Comparison of ENCODE assay signal across 9 cellular contexts in the genomic region with DNA sequence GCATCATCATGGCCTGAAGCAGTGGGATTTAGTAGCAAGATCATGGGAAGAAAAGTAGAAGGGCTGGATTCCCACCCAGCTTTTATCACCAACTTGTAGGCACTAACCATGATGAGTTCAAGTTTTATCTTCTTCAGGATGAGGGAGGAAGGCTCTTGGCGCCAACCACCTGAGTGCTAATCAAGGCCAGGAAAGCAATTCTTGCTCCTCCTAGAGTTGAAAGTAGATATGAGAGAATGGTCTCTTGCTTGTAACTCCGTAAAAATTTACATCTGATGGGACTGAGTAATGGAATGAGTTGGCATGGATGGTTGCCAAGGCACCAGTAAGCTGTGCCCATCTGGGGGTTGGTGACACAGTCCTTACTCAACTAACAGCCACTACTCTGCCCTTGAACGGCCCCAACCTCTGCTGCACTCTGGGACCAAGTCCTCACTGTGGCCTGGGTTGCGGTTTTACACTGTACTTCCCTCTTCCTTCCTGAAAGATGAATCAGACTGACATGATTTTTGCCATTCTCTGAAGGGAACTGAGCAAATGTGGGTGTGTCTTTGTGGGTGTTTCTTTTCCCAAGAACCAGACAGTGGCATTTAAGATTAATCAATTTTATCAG. TPM values are rescaled to one million over a fixed set of nuclear protein-coding genes. Genes with fewer than 3 reads are reported as not detected.
DNase-seq lines count a peak whose midpoint lies in the region; ATAC-seq and TF ChIP-seq lines count a peak whose summit lies in the region.
"Had no signal": no experiment of that assay in that cellular context is flagged by ENCODE, and none has a peak within 500 bp of the region (broad histone marks: within the 10 kb centered on the region; RNA-seq: fewer than 3 reads in every experiment).

No MANE protein-coding gene starts in this region.

- no TSS peak for BruUV-seq in mammary epithelial cell (replicated peaks; lab: Mats Ljungman, UMichigan)

- peak in 1 of 2 donors; percentile 22 for TF ChIP-seq CTCF in mammary epithelial cell (conservative IDR thresholded peaks at IDR 0.05 in 1 of 2, IDR thresholded peaks at IDR 0.05 in 1 of 2; ENCODE audit: extremely low read depth in 1 of 2, insufficient read depth in 1 of 2, low read depth in 1 of 2, low read length in 2 of 2)

- H3K27me3 ChIP-seq in mammary epithelial cell (ENCODE audit: insufficient read depth, low read length), result no peaks in the 10 kb centered on the region

- dilution Hi-C loops in mammary epithelial cell (cut with HindIII; ENCODE audit: low sequenced_read_pairs), result no loop called here

- CTCF ChIA-PET in mammary epithelial cell (lab: Charles Lee; ENCODE audit: low non-redundant PET), result no interaction called here

- ATAC-seq in SK-N-SH treated with all-trans-retinoic acid at 6 μM for 48 hours, result peak; percentile 99
- ATAC-seq in HG03095 (IDR thresholded peaks at IDR 0.05; ENCODE audit: unreplicated experiment), result no peak

- H3K79me2 ChIP-seq in mammary epithelial cell (ENCODE audit: insufficient read depth, low read length), result no peaks in the 10 kb centered on the region

- H3K9ac ChIP-seq in mammary epithelial cell (ENCODE audit: insufficient read depth, low read length), result no peak overlapping the region

- no peak overlapping the region for H3K4me3 ChIP-seq in mammary epithelial cell (replicated peaks in 1 of 3; ENCODE audit: insufficient read depth in 1 of 3, low read depth in 2 of 3, low read length in 3 of 3)
- H3K4me3 ChIP-seq: dorsolateral prefrontal cortex had no signal

- H3K27ac ChIP-seq in mammary epithelial cell (ENCODE audit: insufficient read depth, low read depth, low read length), result peak overlapping the region; percentile 14
- H3K27ac ChIP-seq: dorsolateral prefrontal cortex had no signal

- intact Hi-C loops in mammary epithelial cell (cut with micrococcal nuclease), result loop anchor here (5.0 kb wide), 1 partner anchor 40 kb away; a partner anchor contains a TSS
- intact Hi-C loops in posterior vena cava (cut with DNase I), result no loop called here

- no peaks in the 10 kb centered on the region for H3K9me3 ChIP-seq in mammary epithelial cell (replicated peaks; ENCODE audit: insufficient read depth, low read length)

- no peaks in the 10 kb centered on the region for H3K36me3 ChIP-seq in mammary epithelial cell (ENCODE audit: insufficient read depth, low read length)

- WGBS in mammary epithelial cell (ENCODE audit: low coverage, missing lambda C conversion rate), result 41% methylated on average over 4 of the region's 4 CpGs

- peak; percentile 60 for DNase-seq in GM03348 (ENCODE audit: low spot score)
- DNase-seq in mammary epithelial cell, result peak; percentile 93
- DNase-seq in posterior vena cava (ENCODE audit: low spot score), result peak; percentile 81
- DNase-seq in COLO668 (lab: John Stamatoyannopoulos, UW; ENCODE audit: unreplicated experiment), result no peak
- DNase-seq in NCI-H82 (lab: John Stamatoyannopoulos, UW), result no peak
- no peak for DNase-seq in ecto neural progenitor cell (ENCODE audit: low spot score)

- no peak overlapping the region for H3K4me2 ChIP-seq in mammary epithelial cell (ENCODE audit: insufficient read depth, low read depth, low read length)

- no peak overlapping the region for H2AFZ ChIP-seq in mammary epithelial cell (ENCODE audit: low read depth, low read length)

- no peaks in the 10 kb centered on the region for H4K20me1 ChIP-seq in mammary epithelial cell (ENCODE audit: insufficient read depth, low read length)

- in situ Hi-C loops in mammary epithelial cell (cut with MboI; ENCODE audit: low sequenced_read_pairs in 2 of 2), result no loop called here

- peaks cover 18% of the 10 kb centered on the region for H3K4me1 ChIP-seq in mammary epithelial cell (ENCODE audit: insufficient read depth, low read length)

TF ChIP-seq in SK-N-SH treated with all-trans-retinoic acid at 6 μM for 48 hours, 23 proteins besides CTCF, POLR2A, EP300 and RAD21:
- TF ChIP-seq ARNTL (CRISPR knock-in tag; IDR thresholded peaks at IDR 0.05; ENCODE audit: borderline replicate concordance, low read depth) (no peak), ZFP3 (CRISPR knock-in tag; IDR thresholded peaks at IDR 0.05) (no peak), BACH2 (CRISPR knock-in tag; IDR thresholded peaks at IDR 0.05; ENCODE audit: borderline replicate concordance) (no peak), TOX (CRISPR knock-in tag; IDR thresholded peaks at IDR 0.05; ENCODE audit: borderline replicate concordance) (no peak), OSR1 (CRISPR knock-in tag; IDR thresholded peaks at IDR 0.05) (no peak), PPARA (CRISPR knock-in tag; IDR thresholded peaks at IDR 0.05; ENCODE audit: borderline replicate concordance) (no peak), ZNF8 (CRISPR knock-in tag; IDR thresholded peaks at IDR 0.05) (no peak)
- TF ChIP-seq, protein P1, sequence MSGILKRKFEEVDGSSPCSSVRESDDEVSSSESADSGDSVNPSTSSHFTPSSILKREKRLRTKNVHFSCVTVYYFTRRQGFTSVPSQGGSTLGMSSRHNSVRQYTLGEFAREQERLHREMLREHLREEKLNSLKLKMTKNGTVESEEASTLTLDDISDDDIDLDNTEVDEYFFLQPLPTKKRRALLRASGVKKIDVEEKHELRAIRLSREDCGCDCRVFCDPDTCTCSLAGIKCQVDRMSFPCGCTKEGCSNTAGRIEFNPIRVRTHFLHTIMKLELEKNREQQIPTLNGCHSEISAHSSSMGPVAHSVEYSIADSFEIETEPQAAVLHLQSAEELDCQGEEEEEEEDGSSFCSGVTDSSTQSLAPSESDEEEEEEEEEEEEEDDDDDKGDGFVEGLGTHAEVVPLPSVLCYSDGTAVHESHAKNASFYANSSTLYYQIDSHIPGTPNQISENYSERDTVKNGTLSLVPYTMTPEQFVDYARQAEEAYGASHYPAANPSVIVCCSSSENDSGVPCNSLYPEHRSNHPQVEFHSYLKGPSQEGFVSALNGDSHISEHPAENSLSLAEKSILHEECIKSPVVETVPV (CRISPR knock-in tag; IDR thresholded peaks at IDR 0.05), result no peak
- TF ChIP-seq, protein P2, sequence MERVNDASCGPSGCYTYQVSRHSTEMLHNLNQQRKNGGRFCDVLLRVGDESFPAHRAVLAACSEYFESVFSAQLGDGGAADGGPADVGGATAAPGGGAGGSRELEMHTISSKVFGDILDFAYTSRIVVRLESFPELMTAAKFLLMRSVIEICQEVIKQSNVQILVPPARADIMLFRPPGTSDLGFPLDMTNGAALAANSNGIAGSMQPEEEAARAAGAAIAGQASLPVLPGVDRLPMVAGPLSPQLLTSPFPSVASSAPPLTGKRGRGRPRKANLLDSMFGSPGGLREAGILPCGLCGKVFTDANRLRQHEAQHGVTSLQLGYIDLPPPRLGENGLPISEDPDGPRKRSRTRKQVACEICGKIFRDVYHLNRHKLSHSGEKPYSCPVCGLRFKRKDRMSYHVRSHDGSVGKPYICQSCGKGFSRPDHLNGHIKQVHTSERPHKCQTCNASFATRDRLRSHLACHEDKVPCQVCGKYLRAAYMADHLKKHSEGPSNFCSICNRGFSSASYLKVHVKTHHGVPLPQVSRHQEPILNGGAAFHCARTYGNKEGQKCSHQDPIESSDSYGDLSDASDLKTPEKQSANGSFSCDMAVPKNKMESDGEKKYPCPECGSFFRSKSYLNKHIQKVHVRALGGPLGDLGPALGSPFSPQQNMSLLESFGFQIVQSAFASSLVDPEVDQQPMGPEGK (CRISPR knock-in tag; IDR thresholded peaks at IDR 0.05; ENCODE audit: borderline replicate concordance), result no peak

RNA-seq across cellular contexts. Expression of a gene that starts 39.4 kb away (rescaled TPM):
- total RNA-seq in mammary epithelial cell (under 1 TPM in 1 of 2 donors, not detected in 1; 0.17 TPM), posterior vena cava (under 1 TPM in 1 of 2 donors, not detected in 1; 0.51 TPM)
- polyA plus RNA-seq in mammary epithelial cell, result 0.02 TPM
- polyA minus RNA-seq in mammary epithelial cell, result not detected

Comparison
In these comparisons a context has a peak if more than half of its experiments do, and no peak if none do; other contexts are left out.
1. DNase-seq: peak in GM03348 (single experiment), mammary epithelial cell (single experiment) and posterior vena cava (single experiment); none in COLO668 (single experiment), NCI-H82 (single experiment) and ecto neural progenitor cell (single experiment).